12 cellular contexts compared by ENCODE assay signal in the genomic region with DNA sequence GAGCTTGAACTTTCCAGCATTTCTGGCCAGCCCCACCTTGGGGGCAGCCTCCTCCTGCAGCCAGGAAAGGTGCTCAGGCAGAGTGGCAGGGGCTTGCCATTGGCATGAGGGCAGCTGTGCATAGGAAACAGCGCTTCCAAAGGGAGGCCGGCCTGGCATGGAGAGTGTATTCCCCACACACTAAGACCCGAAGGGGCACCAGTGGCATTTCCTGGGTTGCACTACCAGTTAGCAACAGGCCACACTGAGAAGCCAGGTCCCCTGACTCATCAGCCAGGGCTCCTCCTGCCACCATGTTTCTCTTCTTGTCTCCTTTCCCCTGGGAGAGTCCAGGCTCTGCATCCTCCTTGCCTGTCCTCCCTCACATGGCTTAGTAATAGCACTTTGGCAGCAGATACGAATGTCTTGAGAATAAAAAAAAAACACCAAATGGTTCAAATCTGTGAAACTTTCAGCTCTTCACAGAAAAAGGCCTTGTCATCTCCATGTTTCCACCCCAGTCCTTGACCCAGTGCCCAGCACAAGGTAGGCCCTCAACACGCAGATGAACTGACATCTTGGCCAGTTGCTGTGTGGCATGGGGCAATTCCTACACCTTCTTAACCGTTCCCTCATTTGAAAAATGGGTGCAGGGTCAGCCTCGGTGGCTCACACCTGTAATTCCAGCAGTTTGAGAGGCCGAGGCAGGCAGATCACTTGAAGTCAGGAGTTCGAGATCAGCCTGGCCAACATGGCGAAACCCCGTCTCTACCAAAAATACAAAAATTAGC.
DNase-seq lines count a peak whose midpoint lies in the region; ATAC-seq and TF ChIP-seq lines count a peak whose summit lies in the region.
"Had no signal": no experiment of that assay in that cellular context is flagged by ENCODE, and none has a peak within 500 bp of the region (broad histone marks: within the 10 kb centered on the region; RNA-seq: fewer than 3 reads in every experiment).

No MANE protein-coding gene starts in this region.

- H3K9me3 ChIP-seq in RWPE2 (ENCODE audit: severe bottlenecking) (no peaks in the 10 kb centered on the region), fibroblast of lung (ENCODE audit: control insufficient read depth, insufficient read depth, low read depth, low read length) (no peaks in the 10 kb centered on the region)
- H3K9me3 ChIP-seq: neutrophil had no signal

- H3K27me3 Mint-ChIP-seq in osteocyte (ENCODE audit: unreplicated experiment), result no peaks in the 10 kb centered on the region

- H3K4me3 Mint-ChIP-seq in osteocyte (ENCODE audit: unreplicated experiment), result no peak overlapping the region
- H3K4me3 Mint-ChIP-seq: CD8-positive, alpha-beta T cell had no signal

- peaks cover 21% of the 10 kb centered on the region for H3K4me1 ChIP-seq in RWPE2 (ENCODE audit: insufficient read depth, poor library complexity, severe bottlenecking)
- peaks cover 23% of the 10 kb centered on the region for H3K4me1 ChIP-seq in fibroblast of lung (ENCODE audit: control insufficient read depth, extremely low read depth, insufficient read depth, low read length)

- H3K4me1 Mint-ChIP-seq in osteocyte (ENCODE audit: unreplicated experiment), result peaks cover 81% of the 10 kb centered on the region

- H3K4me2 ChIP-seq in fibroblast of lung (ENCODE audit: extremely low read depth, insufficient read depth, low read length), result no peak overlapping the region

- no peak overlapping the region for H3K9ac ChIP-seq in fibroblast of lung (ENCODE audit: insufficient read depth, low read length)

- DNase-seq in AG10803 (ENCODE audit: low read depth) (peak; percentile 90), RWPE2 (ENCODE audit: low spot score) (no peak), fibroblast of lung (ENCODE audit: low read depth in 2 of 2) (peak; percentile 61 to 77), osteocyte (ENCODE audit: extremely low spot score, unreplicated experiment) (peak; percentile 83), germinal center (ENCODE audit: low spot score) (no peak)
- DNase-seq: erythroblast, OCI-M1 had no signal

- H3K27ac ChIP-seq in RWPE2 (ENCODE audit: poor library complexity, severe bottlenecking) (peak overlapping the region; percentile 78), fibroblast of lung (ENCODE audit: insufficient read depth, low read length) (peak overlapping the region; percentile 70)
- H3K27ac ChIP-seq: neutrophil had no signal

- no peaks in the 10 kb centered on the region for H3K9me3 Mint-ChIP-seq in osteocyte (ENCODE audit: unreplicated experiment)
- H3K9me3 Mint-ChIP-seq: CD8-positive, alpha-beta T cell had no signal

- H3K27me3 ChIP-seq in RWPE2 (ENCODE audit: insufficient read depth, poor library complexity, severe bottlenecking) (no peaks in the 10 kb centered on the region), fibroblast of lung (ENCODE audit: control insufficient read depth, insufficient read depth, low read length) (no peaks in the 10 kb centered on the region)
- H3K27me3 ChIP-seq: neutrophil had no signal

- peaks cover 2% of the 10 kb centered on the region for H3K36me3 Mint-ChIP-seq in osteocyte (ENCODE audit: unreplicated experiment)
- H3K36me3 Mint-ChIP-seq: CD8-positive, alpha-beta T cell had no signal

- H4K20me1 ChIP-seq in fibroblast of lung (ENCODE audit: control insufficient read depth, extremely low read depth, insufficient read depth, low read length), result no peaks in the 10 kb centered on the region

- no peaks in the 10 kb centered on the region for H3K36me3 ChIP-seq in RWPE2 (ENCODE audit: low read depth)
- H3K36me3 ChIP-seq in fibroblast of lung (ENCODE audit: control insufficient read depth, insufficient read depth, low read length), result no peaks in the 10 kb centered on the region
- H3K36me3 ChIP-seq: neutrophil had no signal

- ATAC-seq in RWPE2 (ENCODE audit: low read depth) (no peak), GM19395 (IDR thresholded peaks at IDR 0.05; ENCODE audit: unreplicated experiment) (no peak), HG02840 (IDR thresholded peaks at IDR 0.05; ENCODE audit: low FRiP score, unreplicated experiment) (no peak), GM21360 (IDR thresholded peaks at IDR 0.05; ENCODE audit: unreplicated experiment) (no peak)
- ATAC-seq: CD8-positive, alpha-beta T cell had no signal

- no peaks in the 10 kb centered on the region for H3K79me2 ChIP-seq in fibroblast of lung (ENCODE audit: control insufficient read depth, insufficient read depth, low read length)

- H3K4me3 ChIP-seq in AG10803 (ENCODE audit: low read length) (no peak overlapping the region), RWPE2 (ENCODE audit: severe bottlenecking) (no peak overlapping the region), fibroblast of lung (replicated peaks in 1 of 4; ENCODE audit: control extremely low read depth in 1 of 4, insufficient read depth in 1 of 4, low read depth in 3 of 4, low read length in 4 of 4) (no peak overlapping the region)

- H3K27ac Mint-ChIP-seq in osteocyte (ENCODE audit: unreplicated experiment), result peak overlapping the region; percentile 93
- H3K27ac Mint-ChIP-seq: CD8-positive, alpha-beta T cell had no signal

- TF ChIP-seq CTCF in AG10803 (conservative IDR thresholded peaks at IDR 0.05; ENCODE audit: low read length), result no peak
- TF ChIP-seq CTCF in RWPE2 (IDR thresholded peaks at IDR 0.05; ENCODE audit: poor library complexity, severe bottlenecking), result no peak
- TF ChIP-seq CTCF in fibroblast of lung (conservative IDR thresholded peaks at IDR 0.05 in 1 of 2, IDR thresholded peaks at IDR 0.05 in 1 of 2; ENCODE audit: low read depth in 1 of 2, low read length in 2 of 2), result no peak
- no peak for TF ChIP-seq CTCF in osteocyte (IDR thresholded peaks at IDR 0.05)

- H2AFZ ChIP-seq in fibroblast of lung (ENCODE audit: low read length), result no peak overlapping the region

Comparison
In these comparisons a context has a peak if more than half of its experiments do, and no peak if none do; other contexts are left out.
1. DNase-seq: peak in AG10803 (single experiment), fibroblast of lung (2 of 2) and osteocyte (single experiment); none in RWPE2 (single experiment) and germinal center (single experiment).